In genomic region chr16:27405546-27406451, GRCh38 we compare ENCODE assay signal across 11 cellular contexts. TPM values are rescaled to one million over a fixed set of nuclear protein-coding genes. Genes with fewer than 3 reads are reported as not detected.
A peak's percentile ranks its signal among the peaks of the same experiment; 100 is the strongest.
DNase-seq lines count a peak whose midpoint lies in the region; ATAC-seq and TF ChIP-seq lines count a peak whose summit lies in the region.
"Had no signal": no experiment of that assay in that cellular context is flagged by ENCODE, and none has a peak within 500 bp of the region (broad histone marks: within the 10 kb centered on the region; RNA-seq: fewer than 3 reads in every experiment).

No MANE protein-coding gene starts in this region.

- H4K20me1 ChIP-seq in SK-N-SH (ENCODE audit: insufficient read depth) (no peaks in the 10 kb centered on the region), neural progenitor cell (ENCODE audit: low read depth) (no peaks in the 10 kb centered on the region)

- H3K4me1 Mint-ChIP-seq in stimulated activated naive CD8-positive, alpha-beta T cell treated with anti-CD3 and anti-CD28 coated beads, Interleukin-15, Interleukin-2, amounts not matched to agents 100 ng/mL and 50 ng/mL, for 24 hours (ENCODE audit: low read depth): peaks cover 70% of the 10 kb centered on the region
- peaks cover 13% of the 10 kb centered on the region for H3K4me1 Mint-ChIP-seq in neural progenitor cell

- H3K36me3 Mint-ChIP-seq in stimulated activated naive CD8-positive, alpha-beta T cell treated with anti-CD3 and anti-CD28 coated beads, Interleukin-15, Interleukin-2, amounts not matched to agents 100 ng/mL and 50 ng/mL, for 24 hours (ENCODE audit: low read depth): peaks cover 81% of the 10 kb centered on the region
- H3K36me3 Mint-ChIP-seq in neural progenitor cell: no peaks in the 10 kb centered on the region

- H3K18ac ChIP-seq in mesenchymal stem cell (ENCODE audit: low read depth in 1 of 2, low read length in 2 of 2): no peak overlapping the region

- no peak overlapping the region for H2BK120ac ChIP-seq in mesenchymal stem cell (ENCODE audit: low read depth, low read length)

- TF ChIP-seq CTCF in SK-N-SH (IDR thresholded peaks at IDR 0.05): no peak
- TF ChIP-seq CTCF in neural progenitor cell (IDR thresholded peaks at IDR 0.05): no peak

- no peak overlapping the region for H2BK15ac ChIP-seq in mesenchymal stem cell (ENCODE audit: low read depth, poor library complexity, severe bottlenecking)

- H2AK5ac ChIP-seq in mesenchymal stem cell (ENCODE audit: low read length, severe bottlenecking): no peak overlapping the region

- H3K79me1 ChIP-seq in mesenchymal stem cell (replicated peaks; ENCODE audit: low read length, poor library complexity, severe bottlenecking): no peaks in the 10 kb centered on the region

- H3F3A ChIP-seq in SK-N-SH (replicated peaks; ENCODE audit: insufficient read depth) (peaks cover 22% of the 10 kb centered on the region), neural progenitor cell (ENCODE audit: low read depth) (no peaks in the 10 kb centered on the region)

- POLR2A ChIA-PET in SK-N-SH (lab: Yijun Ruan, JAX): no interaction called here

- no peak for TF ChIP-seq RAD21 in SK-N-SH (IDR thresholded peaks at IDR 0.05; ENCODE audit: low read length)

- H2BK12ac ChIP-seq in mesenchymal stem cell (ENCODE audit: low read length in 2 of 2): no peak overlapping the region

- no peak overlapping the region for H4K8ac ChIP-seq in mesenchymal stem cell (ENCODE audit: low read length)

- no peak overlapping the region for H2BK5ac ChIP-seq in mesenchymal stem cell (ENCODE audit: low read depth, low read length, poor library complexity, severe bottlenecking)

- CTCF ChIA-PET in SK-N-SH (lab: Yijun Ruan, JAX): interaction anchor here (1.6 kb wide), 1 partner anchor 171 kb away, joined by 3 read pairs; no protein-coding TSS in a partner anchor

- peak overlapping the region; percentile 100 for H3K27ac Mint-ChIP-seq in stimulated activated naive CD8-positive, alpha-beta T cell treated with anti-CD3 and anti-CD28 coated beads, Interleukin-15, Interleukin-2, amounts not matched to agents 100 ng/mL and 50 ng/mL, for 24 hours
- no peak overlapping the region for H3K27ac Mint-ChIP-seq in neural progenitor cell

- TF ChIP-seq EP300 in SK-N-SH (IDR thresholded peaks at IDR 0.05; ENCODE audit: borderline replicate concordance in 1 of 2, low read depth in 1 of 2, low read length in 1 of 2): no peak

- H3K4me1 ChIP-seq in SK-N-SH (ENCODE audit: control insufficient read depth in 1 of 2, insufficient read depth in 2 of 2, low read depth in 1 of 2, low read length in 1 of 2) (peaks cover 0 to 18% of the 10 kb centered on the region in 2 experiments; a peak in 2 of 4 replicates), mesenchymal stem cell (ENCODE audit: control insufficient read depth, insufficient read depth, low read depth, low read length) (peaks cover 12% of the 10 kb centered on the region), neural progenitor cell (no peaks in the 10 kb centered on the region)

- no peak; the same call in 2 of the 3 replicates for ATAC-seq in SK-N-SH treated with all-trans-retinoic acid at 6 μM for 48 hours

- H3K79me2 ChIP-seq in SK-N-SH (ENCODE audit: insufficient read depth) (no peaks in the 10 kb centered on the region), neural progenitor cell (ENCODE audit: low read depth) (no peaks in the 10 kb centered on the region)

- H3K9ac ChIP-seq in SK-N-SH (no peak overlapping the region), mesenchymal stem cell (ENCODE audit: low read length) (peak overlapping the region; percentile 29), neural progenitor cell (no peak overlapping the region)

- 29% methylated on average over 12 of the region's 19 CpGs for WGBS in SK-N-SH (ENCODE audit: low lambda C conversion rate)
- WGBS in mesenchymal stem cell: 68% methylated on average over 13 of the region's 19 CpGs

- H3K4me3 Mint-ChIP-seq in stimulated activated naive CD8-positive, alpha-beta T cell treated with anti-CD3 and anti-CD28 coated beads, Interleukin-15, Interleukin-2, amounts not matched to agents 100 ng/mL and 50 ng/mL, for 24 hours: peak overlapping the region; percentile 100
- H3K4me3 Mint-ChIP-seq in neural progenitor cell: no peak overlapping the region
- H3K4me3 Mint-ChIP-seq: neural crest cell had no signal

- H3K4ac ChIP-seq in mesenchymal stem cell (ENCODE audit: low read depth in 1 of 2, low read length in 2 of 2): no peak overlapping the region

- H3K23ac ChIP-seq in mesenchymal stem cell (ENCODE audit: low read length in 2 of 2): no peak overlapping the region

- H3K36me3 ChIP-seq in SK-N-SH (replicated peaks in 1 of 2; ENCODE audit: control insufficient read depth in 1 of 2, insufficient read depth in 2 of 2, low read length in 1 of 2): peaks cover 0 to 7% of the 10 kb centered on the region in 2 experiments
- no peaks in the 10 kb centered on the region for H3K36me3 ChIP-seq in mesenchymal stem cell (ENCODE audit: control insufficient read depth in 1 of 2, insufficient read depth in 2 of 2, low read depth in 1 of 2, low read length in 2 of 2)
- no peaks in the 10 kb centered on the region for H3K36me3 ChIP-seq in neural progenitor cell
- H3K36me3 ChIP-seq: tibial nerve had no signal

- no peaks in the 10 kb centered on the region for H3K9me3 ChIP-seq in SK-N-SH
- H3K9me3 ChIP-seq in mesenchymal stem cell (ENCODE audit: control insufficient read depth, low read length): no peaks in the 10 kb centered on the region
- no peaks in the 10 kb centered on the region for H3K9me3 ChIP-seq in neural progenitor cell (ENCODE audit: low read depth)

- no peak overlapping the region for H3K14ac ChIP-seq in mesenchymal stem cell (ENCODE audit: low read length in 2 of 2)

- no peak overlapping the region for H3K4me2 ChIP-seq in SK-N-SH
- no peak overlapping the region for H3K4me2 ChIP-seq in mesenchymal stem cell (ENCODE audit: low read length, poor library complexity, severe bottlenecking)
- H3K4me2 ChIP-seq in neural progenitor cell: no peak overlapping the region

- no peaks in the 10 kb centered on the region for H3K27me3 Mint-ChIP-seq in stimulated activated naive CD8-positive, alpha-beta T cell treated with anti-CD3 and anti-CD28 coated beads, Interleukin-15, Interleukin-2, amounts not matched to agents 100 ng/mL and 50 ng/mL, for 24 hours
- peaks cover 9% of the 10 kb centered on the region for H3K27me3 Mint-ChIP-seq in neural progenitor cell (ENCODE audit: insufficient read depth, low read depth)

- H3K9me3 Mint-ChIP-seq in stimulated activated naive CD8-positive, alpha-beta T cell treated with anti-CD3 and anti-CD28 coated beads, Interleukin-15, Interleukin-2, amounts not matched to agents 100 ng/mL and 50 ng/mL, for 24 hours: no peaks in the 10 kb centered on the region
- H3K9me3 Mint-ChIP-seq in neural progenitor cell: peaks cover 2% of the 10 kb centered on the region

- H3K4me3 ChIP-seq in SK-N-SH (ENCODE audit: low read depth in 2 of 2, low read length in 1 of 2) (no peak overlapping the region), mesenchymal stem cell (ENCODE audit: insufficient read depth in 1 of 2, low read depth in 1 of 2, low read length in 2 of 2) (no peak overlapping the region), neural progenitor cell (no peak overlapping the region)
- H3K4me3 ChIP-seq: tibial nerve had no signal

- no peaks in the 10 kb centered on the region for H3K9me2 ChIP-seq in SK-N-SH

- DNase-seq in SK-N-SH (no peak), activated T-cell treated with anti-CD3 and anti-CD28 coated beads for 1 hour (ENCODE audit: low read depth) (peak; percentile 33), mesenchymal stem cell (no peak), SW480 (ENCODE audit: low spot score) (no peak), cortex of kidney (lab: John Stamatoyannopoulos, UW) (no peak), neural progenitor cell (ENCODE audit: low spot score) (no peak)
- DNase-seq: 8988T had no signal

- H3K27ac ChIP-seq in SK-N-SH (ENCODE audit: low read depth in 2 of 2, low read length in 1 of 2): peak overlapping the region in 1 of 2 experiments; percentile 24; a peak in 1 of 4 replicates
- H3K27ac ChIP-seq in mesenchymal stem cell (ENCODE audit: low read length, poor library complexity, severe bottlenecking): no peak overlapping the region
- no peak overlapping the region for H3K27ac ChIP-seq in neural progenitor cell
- H3K27ac ChIP-seq: tibial nerve had no signal

- no peak overlapping the region for H4K91ac ChIP-seq in mesenchymal stem cell (ENCODE audit: low read length)

- no peaks in the 10 kb centered on the region for H3K27me3 ChIP-seq in SK-N-SH (ENCODE audit: insufficient read depth)
- H3K27me3 ChIP-seq in mesenchymal stem cell (ENCODE audit: control insufficient read depth in 1 of 2, insufficient read depth in 1 of 2, low read length in 2 of 2): peaks cover 12 to 27% of the 10 kb centered on the region in 2 experiments
- no peaks in the 10 kb centered on the region for H3K27me3 ChIP-seq in neural progenitor cell

- H2AFZ ChIP-seq in SK-N-SH (ENCODE audit: low read depth) (peak overlapping the region; percentile 46; the same call in 1 of the 2 replicates), mesenchymal stem cell (ENCODE audit: low read depth, low read length) (no peak overlapping the region), neural progenitor cell (replicated peaks) (no peak overlapping the region)

TF ChIP-seq in SK-N-SH, 30 proteins besides CTCF, POLR2A, EP300 and RAD21:
- TF ChIP-seq NFIC (IDR thresholded peaks at IDR 0.05; ENCODE audit: borderline replicate concordance) (no peak), RCOR1 (IDR thresholded peaks at IDR 0.05; ENCODE audit: low read length) (no peak)

TF ChIP-seq in SK-N-SH treated with all-trans-retinoic acid at 6 μM for 48 hours, 23 proteins besides CTCF, POLR2A, EP300 and RAD21:
- no peak for TF ChIP-seq ZFP30 (CRISPR knock-in tag; IDR thresholded peaks at IDR 0.05)
- TF ChIP-seq ZNF70 (CRISPR knock-in tag; IDR thresholded peaks at IDR 0.05): no peak

RNA-seq across cellular contexts. Expression of gene IL21R, which starts 3.8 kb away (rescaled TPM):
- polyA plus RNA-seq in SK-N-SH (2012; rRNA removed): 0.13 TPM in 2 replicates
- polyA plus RNA-seq in SK-N-SH (2012; cell fraction: cytosol; rRNA removed): 0.05 and 0.06 TPM in 2 replicates
- 0.02 and 0.12 TPM in 2 replicates for polyA plus RNA-seq in SK-N-SH (2012; cell fraction: nucleus; rRNA removed)
- 1.6 TPM for polyA plus RNA-seq in mesenchymal stem cell (2013, experiment 1 of 2)
- 1.6 TPM for polyA plus RNA-seq in mesenchymal stem cell (2013, experiment 2 of 2)
- 0.53 TPM in 1 of 2 replicates, not detected in the other for total RNA-seq in neural progenitor cell (ENCODE audit: low replicate concordance)
